Comparison of ENCODE assay signal across 12 cellular contexts in genomic region chr11:75491465-75491864, GRCh38. TPM values are rescaled to one million over a fixed set of nuclear protein-coding genes. Genes with fewer than 3 reads are reported as not detected.
"Had no signal": no experiment of that assay in that cellular context is flagged by ENCODE, and none has a peak within 500 bp of the region (broad histone marks: within the 10 kb centered on the region; RNA-seq: fewer than 3 reads in every experiment).

No MANE protein-coding gene starts in this region.

- H3K9me3 Mint-ChIP-seq: memory B cell, WTC11 had no signal

- H3K36me3 ChIP-seq: cardiac muscle cell, colonic mucosa, gastrocnemius medialis had no signal

- H3K27me3 Mint-ChIP-seq: memory B cell had no signal

- H3K27ac ChIP-seq: cardiac muscle cell, colonic mucosa, epithelial cell of prostate, gastrocnemius medialis, psoas muscle, SK-N-MC, testis had no signal

- H3K4me3 Mint-ChIP-seq: WTC11 had no signal

- DNase-seq: colonic mucosa, gastrocnemius medialis, psoas muscle, testis had no signal

- H3K4me1 ChIP-seq: colonic mucosa, testis had no signal

- H3K36me3 Mint-ChIP-seq: WTC11 had no signal

- H3K4me3 ChIP-seq: cardiac muscle cell, colonic mucosa, gastrocnemius medialis, psoas muscle, SK-N-MC, testis had no signal

- ATAC-seq: gastrocnemius medialis, left lobe of liver, psoas muscle, sciatic nerve had no signal

- H3K9me3 ChIP-seq: colonic mucosa, gastrocnemius medialis, psoas muscle, spleen, testis had no signal

- H3K27me3 ChIP-seq: cardiac muscle cell, colonic mucosa, gastrocnemius medialis, spleen, testis had no signal

- H3K27ac Mint-ChIP-seq: WTC11 had no signal

RNA-seq across cellular contexts. Expression of gene KLHL35, which starts 58.5 kb away (rescaled TPM):
- total RNA-seq: left lobe of liver had no signal
